ENCODE assay signal across 1 cellular context in the genomic region with DNA sequence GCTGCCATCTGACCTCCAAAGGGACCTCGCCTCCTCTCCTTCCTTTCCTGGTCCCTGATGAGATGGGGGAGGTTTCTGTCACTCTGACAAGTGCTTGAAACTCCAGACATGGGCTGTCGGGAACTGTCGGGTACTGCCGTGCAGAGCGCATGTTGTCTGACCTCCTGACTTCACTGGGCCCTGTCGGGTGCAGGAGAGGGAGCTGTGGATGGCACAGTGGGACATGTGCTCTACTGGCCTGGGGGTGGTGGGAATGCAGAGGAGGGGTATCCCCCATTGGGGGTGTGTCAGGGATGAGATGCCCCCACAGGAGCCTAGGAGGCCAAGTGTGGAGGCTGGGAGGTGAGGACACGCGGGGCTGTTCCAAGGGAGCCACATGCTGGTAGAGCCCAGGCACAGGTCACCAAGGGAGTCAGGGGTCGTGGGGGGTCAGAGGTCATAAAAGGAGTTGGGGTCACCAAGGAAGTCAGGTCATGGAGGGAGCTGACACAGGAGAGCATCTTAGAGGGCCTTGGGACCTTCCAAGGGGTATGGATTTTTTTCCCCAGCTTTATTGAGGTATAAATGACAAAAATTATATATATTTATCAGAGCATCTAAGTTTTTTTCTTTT.
TF ChIP-seq lines count a peak whose summit lies in the region.

No MANE protein-coding gene starts in this region.

TF ChIP-seq in neural cell, 6 proteins besides CTCF, POLR2A, EP300 and RAD21 (continued from another document):
- TF ChIP-seq, protein P1, sequence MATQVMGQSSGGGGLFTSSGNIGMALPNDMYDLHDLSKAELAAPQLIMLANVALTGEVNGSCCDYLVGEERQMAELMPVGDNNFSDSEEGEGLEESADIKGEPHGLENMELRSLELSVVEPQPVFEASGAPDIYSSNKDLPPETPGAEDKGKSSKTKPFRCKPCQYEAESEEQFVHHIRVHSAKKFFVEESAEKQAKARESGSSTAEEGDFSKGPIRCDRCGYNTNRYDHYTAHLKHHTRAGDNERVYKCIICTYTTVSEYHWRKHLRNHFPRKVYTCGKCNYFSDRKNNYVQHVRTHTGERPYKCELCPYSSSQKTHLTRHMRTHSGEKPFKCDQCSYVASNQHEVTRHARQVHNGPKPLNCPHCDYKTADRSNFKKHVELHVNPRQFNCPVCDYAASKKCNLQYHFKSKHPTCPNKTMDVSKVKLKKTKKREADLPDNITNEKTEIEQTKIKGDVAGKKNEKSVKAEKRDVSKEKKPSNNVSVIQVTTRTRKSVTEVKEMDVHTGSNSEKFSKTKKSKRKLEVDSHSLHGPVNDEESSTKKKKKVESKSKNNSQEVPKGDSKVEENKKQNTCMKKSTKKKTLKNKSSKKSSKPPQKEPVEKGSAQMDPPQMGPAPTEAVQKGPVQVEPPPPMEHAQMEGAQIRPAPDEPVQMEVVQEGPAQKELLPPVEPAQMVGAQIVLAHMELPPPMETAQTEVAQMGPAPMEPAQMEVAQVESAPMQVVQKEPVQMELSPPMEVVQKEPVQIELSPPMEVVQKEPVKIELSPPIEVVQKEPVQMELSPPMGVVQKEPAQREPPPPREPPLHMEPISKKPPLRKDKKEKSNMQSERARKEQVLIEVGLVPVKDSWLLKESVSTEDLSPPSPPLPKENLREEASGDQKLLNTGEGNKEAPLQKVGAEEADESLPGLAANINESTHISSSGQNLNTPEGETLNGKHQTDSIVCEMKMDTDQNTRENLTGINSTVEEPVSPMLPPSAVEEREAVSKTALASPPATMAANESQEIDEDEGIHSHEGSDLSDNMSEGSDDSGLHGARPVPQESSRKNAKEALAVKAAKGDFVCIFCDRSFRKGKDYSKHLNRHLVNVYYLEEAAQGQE (IDR thresholded peaks at IDR 0.05; ENCODE audit: borderline replicate concordance): no peak
- TF ChIP-seq EZH2 (IDR thresholded peaks at IDR 0.05; ENCODE audit: borderline replicate concordance, insufficient read depth, low read length, poor library complexity, severe bottlenecking): no peak
